21 cellular contexts compared by ENCODE assay signal in genomic region chr13:28618595-28618994, GRCh38.
"Had no signal": no experiment of that assay in that cellular context is flagged by ENCODE, and none has a peak within 500 bp of the region (broad histone marks: within the 10 kb centered on the region; RNA-seq: fewer than 3 reads in every experiment).

No MANE protein-coding gene starts in this region.

- H3K9me3 ChIP-seq: esophagus muscularis mucosa, gastroesophageal sphincter, neutrophil, stomach, upper lobe of right lung, vagina had no signal

- H3K4me3 Mint-ChIP-seq: nephron had no signal

- H3K36me3 Mint-ChIP-seq: naive B cell had no signal

- H3K4me1 ChIP-seq: esophagus muscularis mucosa, gastroesophageal sphincter, stomach, vagina had no signal

- H3K4me1 Mint-ChIP-seq: nephron had no signal

- FAIRE-seq: endometrium, kidney, small intestine had no signal

- H3K4me3 ChIP-seq: coronary artery, esophagus muscularis mucosa, gastroesophageal sphincter, stomach, upper lobe of right lung, vagina had no signal

- H3K27ac ChIP-seq: coronary artery, epithelial cell of prostate, esophagus muscularis mucosa, gastroesophageal sphincter, neutrophil, stomach, upper lobe of right lung, vagina had no signal

- H3K27me3 ChIP-seq: esophagus muscularis mucosa, upper lobe of right lung, vagina had no signal

- H3K36me3 ChIP-seq: esophagus muscularis mucosa, gastroesophageal sphincter, neutrophil, stomach, upper lobe of right lung, vagina had no signal

- H3K27ac Mint-ChIP-seq: nephron had no signal

- DNase-seq: effector memory CD4-positive, alpha-beta T cell; glutamatergic neuron; kidney; left colon; mesendoderm; naive B cell; posterior cingulate gyrus; right cardiac atrium; small intestine; stimulated activated CD4-positive, alpha-beta T cell treated with anti-CD3 and anti-CD28 coated beads, Interleukin-12 subunit alpha, Interleukin-12 subunit beta, amount 100 ng/mL, for 4 hours; stimulated activated naive CD4-positive, alpha-beta T cell; stomach; upper lobe of right lung had no signal

- H3K27me3 Mint-ChIP-seq: naive B cell had no signal

- ATAC-seq: gastroesophageal sphincter, left colon, right cardiac atrium, upper lobe of right lung had no signal
